Comparison of ENCODE assay signal across 23 cellular contexts in genomic region chr20:61812771-61813485, GRCh38.
A peak's percentile ranks its signal among the peaks of the same experiment; 100 is the strongest.
DNase-seq lines count a peak whose midpoint lies in the region; ATAC-seq and TF ChIP-seq lines count a peak whose summit lies in the region.
"Had no signal": no experiment of that assay in that cellular context is flagged by ENCODE, and none has a peak within 500 bp of the region (broad histone marks: within the 10 kb centered on the region; RNA-seq: fewer than 3 reads in every experiment).

No MANE protein-coding gene starts in this region.

- H3K4me2 ChIP-seq in mammary epithelial cell (ENCODE audit: insufficient read depth, low read depth, low read length) (no peak overlapping the region), neuronal stem cell (ENCODE audit: insufficient read depth, low read length, poor library complexity, severe bottlenecking) (no peak overlapping the region)
- H3K4me2 ChIP-seq: KMS-11 had no signal

- H3K27me3 ChIP-seq in mammary epithelial cell (ENCODE audit: insufficient read depth, low read length), result no peaks in the 10 kb centered on the region
- H3K27me3 ChIP-seq in H7 (ENCODE audit: control insufficient read depth, insufficient read depth, low read length), result no peaks in the 10 kb centered on the region
- H3K27me3 ChIP-seq in lower lobe of right lung (ENCODE audit: low read depth), result peaks cover 6% of the 10 kb centered on the region
- no peaks in the 10 kb centered on the region for H3K27me3 ChIP-seq in neuronal stem cell (ENCODE audit: control insufficient read depth in 3 of 3, insufficient read depth in 3 of 3, low read depth in 1 of 3, low read length in 3 of 3)

- no peak overlapping the region for H3K4me3 ChIP-seq in mammary epithelial cell (replicated peaks in 1 of 3; ENCODE audit: insufficient read depth in 1 of 3, low read depth in 2 of 3, low read length in 3 of 3)
- no peak overlapping the region for H3K4me3 ChIP-seq in H7 (ENCODE audit: insufficient read depth, low read depth, low read length)
- no peak overlapping the region for H3K4me3 ChIP-seq in epithelial cell of esophagus (ENCODE audit: low read length)
- no peak overlapping the region for H3K4me3 ChIP-seq in lower lobe of right lung
- H3K4me3 ChIP-seq in neuronal stem cell (ENCODE audit: low read length in 2 of 2), result no peak overlapping the region
- H3K4me3 ChIP-seq: SJCRH30 had no signal

- no peak overlapping the region for H2BK15ac ChIP-seq in neuronal stem cell (ENCODE audit: low read length)

- H3K9me3 Mint-ChIP-seq in MCF 10A (ENCODE audit: unreplicated experiment), result no peaks in the 10 kb centered on the region
- no peaks in the 10 kb centered on the region for H3K9me3 Mint-ChIP-seq in activated T-cell treated with anti-CD3 and anti-CD28 coated beads, Interleukin-2, amount 50 U/mL, for 24 hours

- no peaks in the 10 kb centered on the region for H4K20me1 ChIP-seq in mammary epithelial cell (ENCODE audit: insufficient read depth, low read length)

- no peaks in the 10 kb centered on the region for H3K79me2 ChIP-seq in mammary epithelial cell (ENCODE audit: insufficient read depth, low read length)

- H2AFZ ChIP-seq in mammary epithelial cell (ENCODE audit: low read depth, low read length) (no peak overlapping the region), neuronal stem cell (ENCODE audit: low read length) (no peak overlapping the region)

- CTCF ChIA-PET in mammary epithelial cell (lab: Charles Lee; ENCODE audit: low non-redundant PET) (no interaction called here), MCF 10A (lab: Yijun Ruan, JAX) (no interaction called here)

- no peaks in the 10 kb centered on the region for H3K79me1 ChIP-seq in neuronal stem cell (ENCODE audit: low read depth, low read length)

- H3K36me3 Mint-ChIP-seq in MCF 10A (ENCODE audit: insufficient read depth, unreplicated experiment), result peaks cover 5% of the 10 kb centered on the region
- H3K36me3 Mint-ChIP-seq in activated T-cell treated with anti-CD3 and anti-CD28 coated beads, Interleukin-2, amount 50 U/mL, for 24 hours (ENCODE audit: low read depth), result no peaks in the 10 kb centered on the region

- no peak overlapping the region for H3K27ac Mint-ChIP-seq in MCF 10A (ENCODE audit: low read depth, unreplicated experiment)
- H3K27ac Mint-ChIP-seq in activated T-cell treated with anti-CD3 and anti-CD28 coated beads, Interleukin-2, amount 50 U/mL, for 24 hours, result no peak overlapping the region
- H3K27ac Mint-ChIP-seq: B cell had no signal

- H3K14ac ChIP-seq in neuronal stem cell (ENCODE audit: low read length), result no peak overlapping the region

- no peak overlapping the region for H2BK120ac ChIP-seq in neuronal stem cell (ENCODE audit: low read depth, low read length)

- in situ Hi-C loops in mammary epithelial cell (cut with MboI; ENCODE audit: low sequenced_read_pairs in 2 of 2), result no loop called here

- POLR2A ChIA-PET in MCF 10A (lab: Yijun Ruan, JAX), result interaction anchor here (0.9 kb wide), 1 partner anchor 9 kb away, joined by 3 read pairs; no protein-coding TSS in a partner anchor

- no peak overlapping the region for H3K4me3 Mint-ChIP-seq in MCF 10A (ENCODE audit: unreplicated experiment)
- H3K4me3 Mint-ChIP-seq in activated T-cell treated with anti-CD3 and anti-CD28 coated beads, Interleukin-2, amount 50 U/mL, for 24 hours, result no peak overlapping the region
- H3K4me3 Mint-ChIP-seq: B cell had no signal

- no peak overlapping the region for H3K23ac ChIP-seq in neuronal stem cell (ENCODE audit: low read depth, low read length, poor library complexity)

- no peak overlapping the region for H3K18ac ChIP-seq in neuronal stem cell (ENCODE audit: low read length)

- no peak overlapping the region for H2BK5ac ChIP-seq in neuronal stem cell (ENCODE audit: low read length)

- no peak overlapping the region for H3K4ac ChIP-seq in neuronal stem cell (ENCODE audit: low read length)

- H4K8ac ChIP-seq in neuronal stem cell (ENCODE audit: low read depth, low read length), result no peak overlapping the region

- WGBS in mammary epithelial cell (ENCODE audit: low coverage, missing lambda C conversion rate), result 61% methylated on average over 12 of the region's 15 CpGs
- no CpG with 5 or more reads among the region's 15 CpGs for WGBS in neuronal stem cell (ENCODE audit: extremely low coverage in 2 of 2, insufficient read length in 2 of 2, insufficient replicate concordance in 1 of 2), 2 donors

- intact Hi-C loops in mammary epithelial cell (cut with micrococcal nuclease) (no loop called here), MCF 10A (cut with micrococcal nuclease) (no loop called here), lower lobe of right lung (cut with DNase I) (no loop called here)

- H3K4me1 ChIP-seq in mammary epithelial cell (ENCODE audit: insufficient read depth, low read length), result peaks cover 12% of the 10 kb centered on the region
- H3K4me1 ChIP-seq in lower lobe of right lung, result no peaks in the 10 kb centered on the region
- no peaks in the 10 kb centered on the region for H3K4me1 ChIP-seq in neuronal stem cell (ENCODE audit: control insufficient read depth in 2 of 2, insufficient read depth in 1 of 2, low read depth in 1 of 2, low read length in 2 of 2)
- H3K4me1 ChIP-seq: SJCRH30 had no signal

- DNase-seq in mammary epithelial cell (peak; percentile 71), MCF 10A (ENCODE audit: unreplicated experiment) (no peak), H7 (peak; percentile 45), epithelial cell of esophagus (ENCODE audit: low read depth) (peak; percentile 34), lower lobe of right lung (peak; percentile 23), neuronal stem cell (ENCODE audit: low spot score) (no peak), NCI-H69 (lab: John Stamatoyannopoulos, UW) (no peak)
- DNase-seq in activated T-cell treated with anti-CD3 and anti-CD28 coated beads, Interleukin-2, amount 50 U/mL, for 24 hours, result no peak
- DNase-seq: Calu3, DMS79 treated with DMSO at 0.1 percent for 48 hours, GF-D8, IMR-90, NCI-H1048, NCI-H1417, NCI-H1694 treated with DMSO at 0.1 percent for 48 hours, NCI-H2081, NCI-H2227 treated with DMSO at 0.1 percent for 48 hours, NCI-H526 treated with DMSO at 0.1 percent for 48 hours, SJCRH30 had no signal

- no peak for TF ChIP-seq CTCF in mammary epithelial cell (conservative IDR thresholded peaks at IDR 0.05 in 1 of 2, IDR thresholded peaks at IDR 0.05 in 1 of 2; ENCODE audit: extremely low read depth in 1 of 2, insufficient read depth in 1 of 2, low read depth in 1 of 2, low read length in 2 of 2)
- TF ChIP-seq CTCF in MCF 10A (IDR thresholded peaks at IDR 0.05; ENCODE audit: unreplicated experiment), result no peak
- TF ChIP-seq CTCF in epithelial cell of esophagus (IDR thresholded peaks at IDR 0.05; ENCODE audit: insufficient read depth, low read depth, low read length, missing control alignments), result no peak
- TF ChIP-seq CTCF in lower lobe of right lung (IDR thresholded peaks at IDR 0.05), result no peak

- BruUV-seq in mammary epithelial cell (replicated peaks; lab: Mats Ljungman, UMichigan) (no TSS peak), MCF 10A (replicated peaks; lab: Mats Ljungman, UMichigan) (no TSS peak)

- no peaks in the 10 kb centered on the region for H3K9me3 ChIP-seq in mammary epithelial cell (replicated peaks; ENCODE audit: insufficient read depth, low read length)
- no peaks in the 10 kb centered on the region for H3K9me3 ChIP-seq in lower lobe of right lung
- no peaks in the 10 kb centered on the region for H3K9me3 ChIP-seq in neuronal stem cell (replicated peaks in 1 of 2; ENCODE audit: control insufficient read depth in 2 of 2, insufficient read depth in 1 of 2, low read depth in 1 of 2, low read length in 2 of 2)
- H3K9me3 ChIP-seq: SJCRH30 had no signal

- dilution Hi-C loops in mammary epithelial cell (cut with HindIII; ENCODE audit: low sequenced_read_pairs), result loop anchor here (5.0 kb wide), 1 partner anchor 66 kb away; no protein-coding TSS in a partner anchor

- no peaks in the 10 kb centered on the region for H3K27me3 Mint-ChIP-seq in MCF 10A (ENCODE audit: insufficient read depth, unreplicated experiment)
- no peaks in the 10 kb centered on the region for H3K27me3 Mint-ChIP-seq in activated T-cell treated with anti-CD3 and anti-CD28 coated beads, Interleukin-2, amount 50 U/mL, for 24 hours
- H3K27me3 Mint-ChIP-seq: B cell had no signal

- H2AK5ac ChIP-seq in neuronal stem cell (ENCODE audit: low read depth, low read length), result no peak overlapping the region

- no peak for ATAC-seq in lower lobe of right lung
- ATAC-seq: SK-N-SH treated with all-trans-retinoic acid at 6 μM for 48 hours had no signal

- H3K27ac ChIP-seq in mammary epithelial cell (ENCODE audit: insufficient read depth, low read depth, low read length) (no peak overlapping the region), lower lobe of right lung (no peak overlapping the region), neuronal stem cell (replicated peaks; ENCODE audit: low read length) (no peak overlapping the region)
- H3K27ac ChIP-seq: 22Rv1, KMS-11, SJCRH30 had no signal

- no peak overlapping the region for H2BK12ac ChIP-seq in neuronal stem cell (ENCODE audit: low read length)

- no peak overlapping the region for H4K91ac ChIP-seq in neuronal stem cell (ENCODE audit: low read depth, low read length, poor library complexity)

- H3K9ac ChIP-seq in mammary epithelial cell (ENCODE audit: insufficient read depth, low read length) (no peak overlapping the region), neuronal stem cell (ENCODE audit: low read depth, low read length, poor library complexity) (no peak overlapping the region)
- H3K9ac ChIP-seq: KMS-11 had no signal

- H3K36me3 ChIP-seq in mammary epithelial cell (ENCODE audit: insufficient read depth, low read length) (no peaks in the 10 kb centered on the region), H7 (replicated peaks; ENCODE audit: control insufficient read depth, insufficient read depth, low read length) (no peaks in the 10 kb centered on the region), lower lobe of right lung (no peaks in the 10 kb centered on the region), neuronal stem cell (replicated peaks in 1 of 2; ENCODE audit: control insufficient read depth in 2 of 2, insufficient read depth in 2 of 2, low read length in 2 of 2) (no peaks in the 10 kb centered on the region)
- H3K36me3 ChIP-seq: SJCRH30 had no signal

- H3K4me1 Mint-ChIP-seq in MCF 10A (ENCODE audit: insufficient read depth, unreplicated experiment), result peaks cover 8% of the 10 kb centered on the region
- no peaks in the 10 kb centered on the region for H3K4me1 Mint-ChIP-seq in activated T-cell treated with anti-CD3 and anti-CD28 coated beads, Interleukin-2, amount 50 U/mL, for 24 hours (ENCODE audit: low read depth)
- H3K4me1 Mint-ChIP-seq: B cell had no signal

Comparison
In these comparisons a context has a peak if more than half of its experiments do, and no peak if none do; other contexts are left out.
1. DNase-seq: peak in mammary epithelial cell (single experiment), H7 (single experiment), epithelial cell of esophagus (single experiment) and lower lobe of right lung (single experiment); none in MCF 10A (single experiment), neuronal stem cell (single experiment), NCI-H69 (single experiment) and activated T-cell treated with anti-CD3 and anti-CD28 coated beads, Interleukin-2, amount 50 U/mL, for 24 hours (single experiment).